Comparison of ENCODE assay signal across 9 cellular contexts in the genomic region with DNA sequence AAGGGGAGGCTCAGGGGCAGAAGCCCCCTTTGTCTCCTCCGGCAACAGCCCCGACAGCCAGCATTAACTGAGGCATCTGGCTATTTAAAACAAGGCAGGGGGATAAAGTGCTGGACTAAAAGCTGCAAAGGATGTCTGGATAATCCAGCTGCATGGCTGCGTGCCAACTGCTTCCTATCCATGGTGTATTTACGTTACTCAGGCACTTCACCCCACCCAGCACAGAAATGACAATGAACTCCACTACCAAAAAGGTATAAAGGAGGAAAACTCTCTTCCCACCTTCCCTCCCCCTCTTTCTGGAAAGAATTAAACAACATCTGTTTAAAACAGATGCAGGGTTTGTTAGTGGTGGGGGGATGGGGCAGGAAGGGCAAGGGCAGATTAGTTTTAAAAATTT.
A peak's percentile ranks its signal among the peaks of the same experiment; 100 is the strongest.
DNase-seq lines count a peak whose midpoint lies in the region; ATAC-seq, FAIRE-seq and TF ChIP-seq lines count a peak whose summit lies in the region.
"Had no signal": no experiment of that assay in that cellular context is flagged by ENCODE, and none has a peak within 500 bp of the region (broad histone marks: within the 10 kb centered on the region; RNA-seq: fewer than 3 reads in every experiment).

No MANE protein-coding gene starts in this region.

- FAIRE-seq in endothelial cell of umbilical vein (lab: Jason Lieb, UNC) = peak; percentile 93

- BruUV-seq in endothelial cell of umbilical vein (replicated peaks; lab: Mats Ljungman, UMichigan) = no TSS peak

- TF ChIP-seq CTCF in endothelial cell of umbilical vein (IDR thresholded peaks at IDR 0.05; ENCODE audit: extremely low read depth in 1 of 2, insufficient read depth in 1 of 2, low read depth in 1 of 2, low read length in 2 of 2) (no peak), retinal pigment epithelial cell (conservative IDR thresholded peaks at IDR 0.05; ENCODE audit: low read depth, low read length) (no peak)

- no peak overlapping the region for H3K4me2 ChIP-seq in endothelial cell of umbilical vein (ENCODE audit: insufficient read depth, low read length)

- no peaks in the 10 kb centered on the region for H3K36me3 ChIP-seq in endothelial cell of umbilical vein (ENCODE audit: control insufficient read depth in 2 of 2, extremely low read depth in 1 of 2, insufficient read depth in 2 of 2, low read length in 2 of 2)

- TF ChIP-seq POLR2A in endothelial cell of umbilical vein (IDR thresholded peaks at IDR 0.05; ENCODE audit: low read depth, low read length) = no peak

- peaks cover 9% of the 10 kb centered on the region for H3K4me1 ChIP-seq in endothelial cell of umbilical vein (ENCODE audit: control insufficient read depth, extremely low read depth, insufficient read depth, low read length)

- DNase-seq in HEK293T (ENCODE audit: extremely low spot score) (peak; percentile 35), NCI-H82 (lab: John Stamatoyannopoulos, UW) (peak; percentile 99), endothelial cell of umbilical vein (ENCODE audit: low read depth, low spot score) (peak; percentile 71), retinal pigment epithelial cell (ENCODE audit: low read depth) (peak; percentile 62), NOMO-1 treated with dmso at 0.1 percent for 144 hours (lab: John Stamatoyannopoulos, UW; ENCODE audit: unreplicated experiment) (no peak)
- DNase-seq in effector CD4-positive, alpha-beta T cell = no peak
- DNase-seq: immature natural killer cell had no signal

- intact Hi-C loops in endothelial cell of umbilical vein (cut with micrococcal nuclease) = loop anchor here (5.0 kb wide), 1 partner anchor 38 kb away; no protein-coding TSS in a partner anchor

- no peak overlapping the region for H3K4me3 ChIP-seq in endothelial cell of umbilical vein (replicated peaks in 1 of 3; ENCODE audit: insufficient read depth in 1 of 3, low read depth in 1 of 3, low read length in 3 of 3)
- H3K4me3 ChIP-seq in retinal pigment epithelial cell (ENCODE audit: low read length) = no peak overlapping the region

- peaks cover 0 to 4% of the 10 kb centered on the region in 2 experiments for H3K27me3 ChIP-seq in endothelial cell of umbilical vein (ENCODE audit: control insufficient read depth in 2 of 2, insufficient read depth in 2 of 2, low read length in 2 of 2)

- H3K27ac ChIP-seq in endothelial cell of umbilical vein (ENCODE audit: insufficient read depth, low read depth, low read length) = no peak overlapping the region

- no peaks in the 10 kb centered on the region for H3K79me2 ChIP-seq in endothelial cell of umbilical vein (ENCODE audit: control insufficient read depth, insufficient read depth, low read length)

- POLR2A ChIA-PET in HEK293T (lab: Yijun Ruan, JAX) (interaction anchor here (1.0 kb wide), 1 partner anchor 123 kb away, joined by 5 read pairs; a partner anchor contains a TSS), endothelial cell of umbilical vein (lab: Charles Lee) (no interaction called here)

- no peaks in the 10 kb centered on the region for H3K9me3 ChIP-seq in endothelial cell of umbilical vein (replicated peaks; ENCODE audit: control insufficient read depth, insufficient read depth, low read length)

- no peak overlapping the region for H2AFZ ChIP-seq in endothelial cell of umbilical vein (ENCODE audit: low read depth, low read length)

- no peak overlapping the region for H3K9ac ChIP-seq in endothelial cell of umbilical vein (replicated peaks; ENCODE audit: extremely low read depth, insufficient read depth, low read length)

- peaks cover 3% of the 10 kb centered on the region for H4K20me1 ChIP-seq in endothelial cell of umbilical vein (replicated peaks; ENCODE audit: control insufficient read depth, extremely low read depth, insufficient read depth, low read length)

- CTCF ChIA-PET in HEK293T (lab: Yijun Ruan, JAX) = interaction anchor here (0.6 kb wide), 1 partner anchor 53 kb away, joined by 3 read pairs; no protein-coding TSS in a partner anchor
- CTCF ChIA-PET in endothelial cell of umbilical vein (lab: Charles Lee) = interaction anchor here (0.7 to 1.5 kb wide), 7 partner anchors 10 to 85 kb away, joined by 3 to 6 read pairs (median 3); a partner anchor contains a TSS

- ATAC-seq in GM19324 (IDR thresholded peaks at IDR 0.05; ENCODE audit: low FRiP score, unreplicated experiment) = no peak
- ATAC-seq in GM21390 (IDR thresholded peaks at IDR 0.05; ENCODE audit: unreplicated experiment) = no peak

- no peaks in the 10 kb centered on the region for H3K9me1 ChIP-seq in endothelial cell of umbilical vein (replicated peaks; ENCODE audit: control insufficient read depth, extremely low read depth, insufficient read depth, low read length)

- dilution Hi-C loops in endothelial cell of umbilical vein (cut with MboI; ENCODE audit: extremely low pct_ligation_motif_present, low sequenced_read_pairs) = no loop called here

TF ChIP-seq in HEK293T, 16 proteins besides CTCF, POLR2A, EP300 and RAD21:
- TF ChIP-seq CTBP1 (IDR thresholded peaks at IDR 0.05; ENCODE audit: borderline replicate concordance) (no peak), FOXK2 (IDR thresholded peaks at IDR 0.05) (no peak), HDGF (IDR thresholded peaks at IDR 0.05; ENCODE audit: borderline replicate concordance) (no peak), SP1 (IDR thresholded peaks at IDR 0.05) (no peak), TARDBP (IDR thresholded peaks at IDR 0.05) (no peak), FOXA1 (IDR thresholded peaks at IDR 0.05) (no peak), L3MBTL2 (conservative IDR thresholded peaks at IDR 0.05) (no peak), ELF4 (IDR thresholded peaks at IDR 0.05) (no peak), ZNF384 (IDR thresholded peaks at IDR 0.05) (no peak)
- TF ChIP-seq, protein P1, sequence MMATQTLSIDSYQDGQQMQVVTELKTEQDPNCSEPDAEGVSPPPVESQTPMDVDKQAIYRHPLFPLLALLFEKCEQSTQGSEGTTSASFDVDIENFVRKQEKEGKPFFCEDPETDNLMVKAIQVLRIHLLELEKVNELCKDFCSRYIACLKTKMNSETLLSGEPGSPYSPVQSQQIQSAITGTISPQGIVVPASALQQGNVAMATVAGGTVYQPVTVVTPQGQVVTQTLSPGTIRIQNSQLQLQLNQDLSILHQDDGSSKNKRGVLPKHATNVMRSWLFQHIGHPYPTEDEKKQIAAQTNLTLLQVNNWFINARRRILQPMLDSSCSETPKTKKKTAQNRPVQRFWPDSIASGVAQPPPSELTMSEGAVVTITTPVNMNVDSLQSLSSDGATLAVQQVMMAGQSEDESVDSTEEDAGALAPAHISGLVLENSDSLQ (IDR thresholded peaks at IDR 0.05) = no peak

TF ChIP-seq in endothelial cell of umbilical vein, 7 proteins besides CTCF, POLR2A, EP300 and RAD21:
- TF ChIP-seq JUN (IDR thresholded peaks at IDR 0.05; ENCODE audit: borderline replicate concordance, insufficient read depth, insufficient read length, low read depth) (no peak), GATA2 (IDR thresholded peaks at IDR 0.05; ENCODE audit: insufficient read depth, insufficient read length, low read depth, low read length) (no peak), POLR2AphosphoS5 (IDR thresholded peaks at IDR 0.05; ENCODE audit: insufficient read depth, low read depth, low read length) (no peak), MYC (IDR thresholded peaks at IDR 0.05; ENCODE audit: low read depth, low read length) (no peak)
- TF ChIP-seq, protein P2, sequence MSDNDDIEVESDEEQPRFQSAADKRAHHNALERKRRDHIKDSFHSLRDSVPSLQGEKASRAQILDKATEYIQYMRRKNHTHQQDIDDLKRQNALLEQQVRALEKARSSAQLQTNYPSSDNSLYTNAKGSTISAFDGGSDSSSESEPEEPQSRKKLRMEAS (IDR thresholded peaks at IDR 0.05; ENCODE audit: insufficient read depth, insufficient read length) = no peak

Comparison
In these comparisons a context has a peak if more than half of its experiments do, and no peak if none do; other contexts are left out.
1. DNase-seq: peak in HEK293T (single experiment), NCI-H82 (single experiment), endothelial cell of umbilical vein (single experiment) and retinal pigment epithelial cell (single experiment); none in effector CD4-positive, alpha-beta T cell (single experiment) and NOMO-1 treated with dmso at 0.1 percent for 144 hours (single experiment).